8 cellular contexts compared by ENCODE assay signal in the genomic region with DNA sequence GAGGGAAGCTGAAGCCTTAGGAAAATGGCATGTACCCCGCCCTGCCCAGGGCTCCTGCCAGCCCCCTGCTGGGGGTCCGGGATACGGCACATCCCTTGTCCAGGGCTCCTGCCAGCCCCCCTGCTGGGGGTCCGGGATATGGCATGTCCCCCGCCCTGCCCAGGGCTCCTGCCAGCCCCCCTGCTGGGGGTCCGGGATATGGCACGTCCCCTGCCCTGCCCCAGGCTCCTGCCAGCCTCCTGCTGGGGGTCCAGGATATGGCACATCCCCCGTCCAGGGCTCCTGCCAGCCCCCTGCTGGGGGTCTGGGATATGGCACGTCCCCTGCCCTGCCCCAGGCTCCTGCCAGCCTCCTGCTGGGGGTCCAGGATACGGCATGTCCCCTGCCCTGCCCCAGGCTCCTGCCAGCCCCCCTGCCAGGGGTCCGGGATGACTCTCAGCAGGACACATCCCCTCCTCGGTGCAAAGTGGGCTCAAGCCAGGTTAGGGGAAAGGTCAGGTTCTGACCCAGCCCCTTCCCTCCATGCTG. TPM values are rescaled to one million over a fixed set of nuclear protein-coding genes. Genes with fewer than 3 reads are reported as not detected.
DNase-seq lines count a peak whose midpoint lies in the region; TF ChIP-seq lines count a peak whose summit lies in the region.
"Had no signal": no experiment of that assay in that cellular context is flagged by ENCODE, and none has a peak within 500 bp of the region (broad histone marks: within the 10 kb centered on the region; RNA-seq: fewer than 3 reads in every experiment).

No MANE protein-coding gene starts in this region.

- in situ Hi-C loops in GM13977 (cut with MboI; ENCODE audit: low pct_unique_long_range_greater_than_20kb, low sequenced_read_pairs, unreplicated experiment) = no loop called here

- H3K27ac Mint-ChIP-seq in glutamatergic neuron (ENCODE audit: unreplicated experiment) = no peak overlapping the region

- no peak for DNase-seq in GM13977 (ENCODE audit: low spot score)
- DNase-seq in SK-N-DZ (ENCODE audit: low spot score) = peak; percentile 66
- peak; percentile 85 for DNase-seq in glutamatergic neuron
- peak; percentile 12 to 20 for DNase-seq in stimulated activated CD8-positive, alpha-beta memory T cell treated with anti-CD3 and anti-CD28 coated beads, Interleukin-2, amount 100 ng/mL, for 48 hours (ENCODE audit: low read depth in 2 of 2)
- DNase-seq in putamen (ENCODE audit: low spot score) = no peak
- DNase-seq in NCI-H748 (lab: John Stamatoyannopoulos, UW; ENCODE audit: unreplicated experiment) = no peak
- DNase-seq in NCI-H524 (lab: John Stamatoyannopoulos, UW) = no peak
- DNase-seq: Peyer's patch had no signal

- no peak overlapping the region for H3K4me3 Mint-ChIP-seq in glutamatergic neuron (ENCODE audit: unreplicated experiment)

- TF ChIP-seq CTCF in GM13977 (IDR thresholded peaks at IDR 0.05; ENCODE audit: extremely low read depth, insufficient read depth, missing control alignments) = peak; percentile 13
- TF ChIP-seq CTCF in glutamatergic neuron (IDR thresholded peaks at IDR 0.05; ENCODE audit: partially characterized antibody, unreplicated experiment) = peak; percentile 99

- H3K36me3 Mint-ChIP-seq in glutamatergic neuron (ENCODE audit: unreplicated experiment) = peaks cover 3% of the 10 kb centered on the region

- peaks cover 24% of the 10 kb centered on the region for H3K4me1 Mint-ChIP-seq in glutamatergic neuron (ENCODE audit: low read depth, unreplicated experiment)

- H3K9me3 Mint-ChIP-seq in glutamatergic neuron (ENCODE audit: unreplicated experiment) = peaks cover 7% of the 10 kb centered on the region

- peaks cover 11% of the 10 kb centered on the region for H3K27me3 Mint-ChIP-seq in glutamatergic neuron (ENCODE audit: unreplicated experiment)

RNA-seq across cellular contexts. Expression of gene RPH3AL, which starts 43.2 kb away (rescaled TPM):
- polyA plus RNA-seq in SK-N-DZ (2014; cell fraction: cytosol; rRNA removed) = 48.2 and 70.3 TPM in 2 replicates
- polyA plus RNA-seq in SK-N-DZ (2014; cell fraction: nucleus; rRNA removed) = 16.2 and 17.4 TPM in 2 replicates
- total RNA-seq in glutamatergic neuron (ENCODE audit: unreplicated experiment) = 22.3 TPM

Comparison
In these comparisons a context has a peak if more than half of its experiments do, and no peak if none do; other contexts are left out.
1. DNase-seq: peak in SK-N-DZ (single experiment), glutamatergic neuron (single experiment) and stimulated activated CD8-positive, alpha-beta memory T cell treated with anti-CD3 and anti-CD28 coated beads, Interleukin-2, amount 100 ng/mL, for 48 hours (2 of 2); none in GM13977 (single experiment), putamen (single experiment), NCI-H748 (single experiment) and NCI-H524 (0 of 2).